8 cellular contexts compared by ENCODE assay signal in the genomic region with DNA sequence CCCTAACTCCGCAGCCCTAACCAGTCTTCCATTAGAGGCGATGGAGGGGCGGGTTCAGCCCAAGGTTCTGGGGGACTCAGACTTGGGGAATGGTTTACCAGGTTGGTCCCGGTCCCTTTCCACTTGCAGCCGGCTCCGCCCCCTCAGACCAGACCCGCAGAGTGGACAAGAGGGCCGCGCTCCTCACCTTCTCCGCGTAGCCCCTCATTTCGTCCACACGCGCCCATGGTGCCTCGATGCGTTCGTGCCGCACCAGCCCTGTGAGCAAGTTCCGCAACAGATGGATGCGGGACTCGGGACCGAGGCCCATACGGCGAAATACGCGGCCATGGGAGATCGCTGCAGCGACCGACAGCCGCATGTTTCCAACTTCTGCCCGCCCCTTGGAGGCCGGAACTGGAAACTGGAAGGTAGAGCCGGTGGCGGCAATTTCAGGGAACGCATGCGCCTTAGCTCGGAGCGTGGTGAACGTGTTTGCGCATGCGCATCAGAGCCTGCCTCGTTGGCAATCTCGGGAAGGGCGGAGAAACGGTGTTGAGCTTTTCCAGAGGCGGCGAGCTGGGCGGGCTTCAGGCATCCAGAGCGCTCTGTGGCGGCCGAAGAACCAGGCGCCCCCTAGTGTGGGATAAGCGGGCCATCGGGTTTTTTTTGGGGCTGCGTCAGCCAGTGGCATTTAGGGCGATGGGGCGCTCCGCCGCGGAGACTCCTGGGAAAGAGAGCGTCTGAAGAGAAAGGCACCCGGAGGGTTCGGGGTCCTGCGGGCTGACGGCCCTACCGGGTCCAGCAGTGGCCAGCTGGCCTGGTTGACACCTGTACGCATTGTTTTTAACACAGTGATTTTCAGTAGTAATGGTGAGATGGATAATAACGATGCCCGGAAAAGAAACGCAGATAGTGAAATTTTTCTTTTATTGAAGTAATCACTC. TPM values are rescaled to one million over a fixed set of nuclear protein-coding genes. Genes with fewer than 3 reads are reported as not detected.
A peak's percentile ranks its signal among the peaks of the same experiment; 100 is the strongest.
DNase-seq lines count a peak whose midpoint lies in the region; ATAC-seq, FAIRE-seq and TF ChIP-seq lines count a peak whose summit lies in the region.

A gene (minus strand): TSS at position 405 of the 926 bp plus-strand sequence. CDS start 44 bp downstream, at position 361.

- intact Hi-C loops in cardiac septum (cut with DNase I) = loop anchor here (1.0 to 5.0 kb wide), 5 partner anchors 20 to 201 kb away; a partner anchor contains a TSS
- intact Hi-C loops in transverse colon (cut with DNase I; ENCODE audit: low total_unique reads) = loop anchor here (5.0 to 10.0 kb wide), 2 partner anchors 71 to 148 kb away; a partner anchor contains a TSS

- peak; percentile 83 to 96 (median 90) for TF ChIP-seq CTCF in transverse colon (IDR thresholded peaks at IDR 0.05)

- H3K4me3 Mint-ChIP-seq in T-cell = peak within 1 kb of the TSS; percentile 96 to 100 (median 98)

- no peaks in the 10 kb centered on the region for H3K27me3 Mint-ChIP-seq in T-cell

- peaks cover 8% of the 10 kb centered on the region for H3K79me1 ChIP-seq in trophoblast cell (ENCODE audit: low read length)

- H3K79me2 ChIP-seq in trophoblast cell (ENCODE audit: control insufficient read depth, insufficient read depth, low read length, poor library complexity) = peaks cover 10% of the 10 kb centered on the region

- H3K4me1 Mint-ChIP-seq in T-cell = peaks cover 29 to 45% (median 32%) of the 10 kb centered on the region in 3 donors

- CTCF ChIA-PET in T-cell (lab: Charles Lee) = interaction anchor here (0.5 to 3.3 kb wide), 36 partner anchors 9 to 307 kb away, joined by 3 to 53 read pairs (median 5); a partner anchor contains a TSS

- H3K27ac ChIP-seq in adipose tissue (ENCODE audit: low read depth, low read length) = peak within 1 kb of the TSS; percentile 44
- H3K27ac ChIP-seq in trophoblast cell (ENCODE audit: low read depth, low read length) = peak within 1 kb of the TSS; percentile 55
- H3K27ac ChIP-seq in transverse colon = peak within 1 kb of the TSS; percentile 83 to 94 (median 90)

- H3K4me3 ChIP-seq in trophoblast cell (ENCODE audit: low read depth, low read length) (peak within 1 kb of the TSS; percentile 90), transverse colon (peak within 1 kb of the TSS; percentile 73 to 86 (median 79))

- H3K18ac ChIP-seq in trophoblast cell (ENCODE audit: low read length) = peak within 1 kb of the TSS; percentile 87

- no peaks in the 10 kb centered on the region for H3K9me3 Mint-ChIP-seq in T-cell

- H4K91ac ChIP-seq in trophoblast cell (ENCODE audit: low read depth, low read length) = peak within 1 kb of the TSS; percentile 74

- no peak within 1 kb of the TSS for H3K23ac ChIP-seq in trophoblast cell (ENCODE audit: low read length)

- 0 to 1% (median 0%) methylated on average over 70 of the region's 70 CpGs for WGBS in adipose tissue, 3 donors
- no CpG with 5 or more reads among the region's 70 CpGs for WGBS in trophoblast cell (ENCODE audit: extremely low coverage, insufficient coverage, insufficient read length)
- WGBS in transverse colon (ENCODE audit: low coverage in 1 of 2), 2 donors = 0% methylated on average over 3 to 64 of the region's 70 CpGs

- H2BK5ac ChIP-seq in trophoblast cell (ENCODE audit: low read depth, low read length, poor library complexity) = peak within 1 kb of the TSS; percentile 50

- peak within 1 kb of the TSS; percentile 75 for H3K4me2 ChIP-seq in trophoblast cell (ENCODE audit: low read length)

- TF ChIP-seq EP300 in transverse colon (IDR thresholded peaks at IDR 0.05; ENCODE audit: low read depth) = no peak

- H4K8ac ChIP-seq in trophoblast cell (ENCODE audit: low read depth, low read length) = peak within 1 kb of the TSS; percentile 87

- in situ Hi-C loops in transverse colon (cut with MboI; ENCODE audit: low pct_ligation_motif_present in 1 of 4, low pct_unique_long_range_greater_than_20kb in 1 of 4, low sequenced_read_pairs in 3 of 4) = loop anchor here in 1 of 4 donors (5.0 to 10.0 kb wide), 2 partner anchors 66 to 298 kb away; a partner anchor contains a TSS

- peak; percentile 100 for FAIRE-seq in GM12892 (lab: Jason Lieb, UNC)

- ATAC-seq in HG02852 (IDR thresholded peaks at IDR 0.05; ENCODE audit: unreplicated experiment) (peak; percentile 94), T-cell (replicated peaks in 1 of 4) (peak; percentile 95 to 99 (median 96))

- POLR2A ChIA-PET in T-cell (lab: Charles Lee) = interaction anchor here in 1 of 2 donors (0.7 to 1.9 kb wide), 6 partner anchors 11 to 80 kb away, joined by 3 to 13 read pairs (median 5); a partner anchor contains a TSS

- H4K12ac ChIP-seq in trophoblast cell (ENCODE audit: low read depth, low read length) = peak within 1 kb of the TSS; percentile 83

- H3K4me1 ChIP-seq in trophoblast cell (ENCODE audit: control insufficient read depth in 1 of 2, insufficient read depth in 2 of 2, low read length in 2 of 2) (peaks cover 3 to 5% of the 10 kb centered on the region in 2 experiments), transverse colon (peaks cover 8 to 23% (median 14%) of the 10 kb centered on the region in 4 donors)

- H3K9ac ChIP-seq in trophoblast cell (ENCODE audit: low read length) = peak within 1 kb of the TSS; percentile 81

- DNase-seq in GM12892 (ENCODE audit: insufficient read length) (peak; percentile 90), NCI-H1436 treated with DMSO at 0.1 percent for 48 hours (lab: John Stamatoyannopoulos, UW) (peak; percentile 90), T-cell (peak; percentile 96 to 99 (median 98)), cardiac septum (ENCODE audit: low spot score) (peak; percentile 99), trophoblast cell (peak; percentile 99 to 100), transverse colon (peak; percentile 99)

- H2AFZ ChIP-seq in trophoblast cell (ENCODE audit: insufficient read depth, low read length, poor library complexity) = peak within 1 kb of the TSS; percentile 69

- H3K27ac Mint-ChIP-seq in T-cell = peak within 1 kb of the TSS; percentile 99 to 100

- H2BK120ac ChIP-seq in trophoblast cell (ENCODE audit: insufficient read depth, low read length, poor library complexity) = peak within 1 kb of the TSS; percentile 46

- H3K9me3 ChIP-seq in trophoblast cell (ENCODE audit: insufficient read depth, low read depth, low read length) (peaks cover 2% of the 10 kb centered on the region), transverse colon (no peaks in the 10 kb centered on the region)

- H3K27me3 ChIP-seq in trophoblast cell (ENCODE audit: insufficient read depth, low read length) = no peaks in the 10 kb centered on the region
- H3K27me3 ChIP-seq in transverse colon = no peaks in the 10 kb centered on the region

- H3K36me3 ChIP-seq in trophoblast cell (ENCODE audit: control insufficient read depth in 1 of 2, insufficient read depth in 2 of 2, low read length in 2 of 2) = peaks cover 4 to 15% of the 10 kb centered on the region in 2 experiments
- H3K36me3 ChIP-seq in transverse colon = no peaks in the 10 kb centered on the region

- TF ChIP-seq POLR2A in GM12892 (IDR thresholded peaks at IDR 0.05; ENCODE audit: low read depth, low read length) (peak; percentile 98), transverse colon (IDR thresholded peaks at IDR 0.05) (peak; percentile 72)

- peak within 1 kb of the TSS; percentile 70 for H3K4ac ChIP-seq in trophoblast cell (ENCODE audit: low read depth, low read length)

- H2AK5ac ChIP-seq in trophoblast cell (ENCODE audit: low read length) = no peak within 1 kb of the TSS

- no peak within 1 kb of the TSS for H2BK12ac ChIP-seq in trophoblast cell (ENCODE audit: low read length)

- H3K14ac ChIP-seq in trophoblast cell (ENCODE audit: low read length) = peak within 1 kb of the TSS; percentile 89

- peaks cover 17% of the 10 kb centered on the region for H3K36me3 Mint-ChIP-seq in T-cell

RNA-seq across cellular contexts. Expression of the gene that starts here (rescaled TPM):
- polyA plus RNA-seq in GM12892 (2012; ENCODE audit: missing spikeins) = 92.5 TPM
- total RNA-seq in T-cell (10 to 100 TPM; 12.1 to 33.1 (median 30.2) TPM), cardiac septum (39.5 TPM), transverse colon (10 to 100 TPM in 3 of 4 donors, 1 to 10 TPM in 1; 9.3 to 62.9 (median 14.2) TPM)
- polyA plus RNA-seq in adipose tissue = 10 to 100 TPM; 23.4 to 34.1 (median 34.0) TPM
- polyA plus RNA-seq in trophoblast cell (2013) = 49.7 and 53.2 TPM in 2 replicates

Comparison
In these comparisons a context has a peak if more than half of its experiments do, and no peak if none do; other contexts are left out.
1. Peak in every context shown above with its lines: DNase-seq, ATAC-seq, H3K4me3 ChIP-seq and H3K27ac ChIP-seq.